ENCODE assay signal across 37 cellular contexts in genomic region chr3:79341961-79342360, GRCh38.
"Had no signal": no experiment of that assay in that cellular context is flagged by ENCODE, and none has a peak within 500 bp of the region (broad histone marks: within the 10 kb centered on the region; RNA-seq: fewer than 3 reads in every experiment).

No MANE protein-coding gene starts in this region.

- H3K4me1 ChIP-seq: adrenal gland, body of pancreas, breast epithelium had no signal

- H3K27ac ChIP-seq: adrenal gland, body of pancreas, brain microvascular endothelial cell, breast epithelium, WERI-Rb-1 had no signal

- ATAC-seq: activated CD4-positive, alpha-beta T cell treated with anti-CD3 and anti-CD28 coated beads for 36 hours; activated CD4-positive, CD25-positive, alpha-beta regulatory T cell treated with anti-CD3 and anti-CD28 coated beads, Interleukin-2, amount 50 U/mL, for 24 hours; activated CD8-positive, alpha-beta T cell treated with anti-CD3 and anti-CD28 coated beads for 36 hours; activated naive CD4-positive, alpha-beta T cell treated with anti-CD3 and anti-CD28 coated beads, Interleukin-2, amount 50 U/mL, for 72 hours; activated T-cell treated with anti-CD3 and anti-CD28 coated beads, Interleukin-2, amount 50 U/mL, for 4 hours; activated T-cell treated with anti-CD3 and anti-CD28 coated beads, Interleukin-2, amount 50 U/mL, for 72 hours; activated T-helper 17 cell treated with anti-CD3 and anti-CD28 coated beads, Interleukin-2, amount 50 U/mL, for 72 hours; body of pancreas; WTC11 had no signal

- H3K9me3 ChIP-seq: adrenal gland, body of pancreas, breast epithelium had no signal

- H3K27me3 ChIP-seq: adrenal gland, body of pancreas, brain microvascular endothelial cell, breast epithelium had no signal

- H3K4me3 ChIP-seq: adrenal gland, body of pancreas, breast epithelium had no signal

- H3K36me3 ChIP-seq: adrenal gland, brain microvascular endothelial cell, breast epithelium, WERI-Rb-1 had no signal

- FAIRE-seq: astrocyte, TTC549 had no signal

- DNase-seq: activated CD4-positive, alpha-beta memory T cell treated with anti-CD3 and anti-CD28 coated beads for 36 hours; activated CD4-positive, alpha-beta T cell treated with anti-CD3 and anti-CD28 coated beads for 1 hour; activated CD4-positive, alpha-beta T cell treated with anti-CD3 and anti-CD28 coated beads for 36 hours; activated CD4-positive, alpha-beta T cell treated with anti-CD3 and anti-CD28 coated beads for 48 hours; activated CD4-positive, alpha-beta T cell treated with anti-CD3 and anti-CD28 coated beads, Interleukin-2, amount 50 U/mL, for 1 hour; activated CD4-positive, alpha-beta T cell treated with anti-CD3 and anti-CD28 coated beads, Interleukin-2, amount 50 U/mL, for 4 hours; activated CD4-positive, CD25-positive, alpha-beta regulatory T cell; activated CD8-positive, alpha-beta memory T cell treated with anti-CD3 and anti-CD28 coated beads, Interleukin-2, amount 50 U/mL, for 4 hours; activated CD8-positive, alpha-beta T cell treated with anti-CD3 and anti-CD28 coated beads for 36 hours; activated effector memory CD4-positive, alpha-beta T cell treated with anti-CD3 and anti-CD28 coated beads, Interleukin-2, amount 50 U/mL, for 16 hours; activated gamma-delta T cell treated with Interleukin-2 at 50 U/mL for 16 hours; activated naive CD4-positive, alpha-beta T cell; activated naive CD4-positive, alpha-beta T cell treated with anti-CD3 and anti-CD28 coated beads for 36 hours; activated naive CD4-positive, alpha-beta T cell treated with anti-CD3 and anti-CD28 coated beads, Interleukin-2, amount 50 U/mL, for 16 hours; activated naive CD8-positive, alpha-beta T cell treated with anti-CD3 and anti-CD28 coated beads for 36 hours; activated T-cell treated with anti-CD3 and anti-CD28 coated beads for 4 hours; activated T-cell treated with anti-CD3 and anti-CD28 coated beads, Interleukin-2, amount 50 U/mL, for 1 hour; activated T-cell treated with anti-CD3 and anti-CD28 coated beads, Interleukin-2, amount 50 U/mL, for 4 hours; activated T-cell treated with anti-CD3 and anti-CD28 coated beads, Interleukin-2, amount 50 U/mL, for 72 hours; adrenal gland; amniotic stem cell; aorta; body of pancreas; brain microvascular endothelial cell; caudate nucleus; cerebellar nuclear complex; T-helper 1 cell; T-helper 2 cell; T-helper 9 cell; WERI-Rb-1 had no signal
